Comparison of ENCODE assay signal across 21 cellular contexts in genomic region chr17:5391678-5392077, GRCh38.
"Had no signal": no experiment of that assay in that cellular context is flagged by ENCODE, and none has a peak within 500 bp of the region (broad histone marks: within the 10 kb centered on the region; RNA-seq: fewer than 3 reads in every experiment).

No MANE protein-coding gene starts in this region.

- H3K27ac Mint-ChIP-seq: activated naive CD8-positive, alpha-beta T cell treated with anti-CD3 and anti-CD28 coated beads, Interleukin-2, amount 10 ng/mL, durations not matched to agents 7 days and 5 days; dendritic cell treated with granulocyte-macrophage colony-stimulating factor and Interleukin-4, amounts not matched to agents 40 ng/mL and 50 ng/mL, for 4 days; type B pancreatic cell had no signal

- DNase-seq: activated CD4-positive, alpha-beta T cell treated with anti-CD3 and anti-CD28 coated beads for 1 hour; activated CD8-positive, alpha-beta memory T cell treated with anti-CD3 and anti-CD28 coated beads for 24 hours; activated CD8-positive, alpha-beta memory T cell treated with anti-CD3 and anti-CD28 coated beads, Interleukin-2, amount 50 U/mL, for 48 hours; activated gamma-delta T cell treated with Interleukin-2 at 50 U/mL for 16 hours; activated naive CD8-positive, alpha-beta T cell treated with anti-CD3 and anti-CD28 coated beads, Interleukin-2, amount 10 ng/mL, durations not matched to agents 7 days and 5 days; aorta; effector CD8-positive, alpha-beta T cell; heart right ventricle; stimulated activated CD4-positive, alpha-beta T cell treated with anti-CD3 and anti-CD28 coated beads, Interleukin-12 subunit alpha, Interleukin-12 subunit beta, amount 100 ng/mL, for 4 hours; stimulated activated CD4-positive, alpha-beta T cell treated with anti-CD3 and anti-CD28 coated beads, Interleukin-1b, Interleukin-23, amount 100 ng/mL, for 48 hours; T-helper 2 cell; testis; WERI-Rb-1 had no signal

- H3K27ac ChIP-seq: breast epithelium, esophagus muscularis mucosa, gastroesophageal sphincter, heart right ventricle, parathyroid adenoma, testis, WERI-Rb-1 had no signal

- H3K27me3 ChIP-seq: breast epithelium, esophagus muscularis mucosa, gastroesophageal sphincter, heart right ventricle, testis had no signal

- H3K9me3 Mint-ChIP-seq: activated naive CD8-positive, alpha-beta T cell treated with anti-CD3 and anti-CD28 coated beads, Interleukin-2, amount 10 ng/mL, durations not matched to agents 7 days and 5 days; dendritic cell treated with granulocyte-macrophage colony-stimulating factor and Interleukin-4, amounts not matched to agents 40 ng/mL and 50 ng/mL, for 4 days; natural killer cell treated with Interleukin-12 subunit alpha and Interleukin-12 subunit beta and Interleukin-15 and Interleukin-18, amount 100 ng/mL, for 72 hours; type B pancreatic cell had no signal

- H3K4me3 ChIP-seq: breast epithelium, esophagus muscularis mucosa, gastroesophageal sphincter, heart right ventricle, lung, testis had no signal

- ATAC-seq: gastroesophageal sphincter; natural killer cell treated with Interleukin-12 subunit alpha and Interleukin-12 subunit beta and Interleukin-15 and Interleukin-18, amount 100 ng/mL, for 72 hours had no signal

- H3K4me3 Mint-ChIP-seq: activated naive CD8-positive, alpha-beta T cell treated with anti-CD3 and anti-CD28 coated beads, Interleukin-2, amount 10 ng/mL, durations not matched to agents 7 days and 5 days; dendritic cell treated with granulocyte-macrophage colony-stimulating factor and Interleukin-4, amounts not matched to agents 40 ng/mL and 50 ng/mL, for 4 days; natural killer cell treated with Interleukin-12 subunit alpha and Interleukin-12 subunit beta and Interleukin-15 and Interleukin-18, amount 100 ng/mL, for 72 hours; type B pancreatic cell had no signal

- H3K9me3 ChIP-seq: breast epithelium, esophagus muscularis mucosa, gastroesophageal sphincter, heart right ventricle, testis had no signal

- H3K4me1 ChIP-seq: breast epithelium, esophagus muscularis mucosa, gastroesophageal sphincter, heart right ventricle, testis had no signal

- H3K27me3 Mint-ChIP-seq: activated naive CD8-positive, alpha-beta T cell treated with anti-CD3 and anti-CD28 coated beads, Interleukin-2, amount 10 ng/mL, durations not matched to agents 7 days and 5 days; dendritic cell treated with granulocyte-macrophage colony-stimulating factor and Interleukin-4, amounts not matched to agents 40 ng/mL and 50 ng/mL, for 4 days; natural killer cell treated with Interleukin-12 subunit alpha and Interleukin-12 subunit beta and Interleukin-15 and Interleukin-18, amount 100 ng/mL, for 72 hours; type B pancreatic cell had no signal
